ENCODE assay signal across 7 cellular contexts in genomic region chr19:55606471-55606787, GRCh38. TPM values are rescaled to one million over a fixed set of nuclear protein-coding genes. Genes with fewer than 3 reads are reported as not detected.
DNase-seq lines count a peak whose midpoint lies in the region; ATAC-seq and TF ChIP-seq lines count a peak whose summit lies in the region.

No MANE protein-coding gene starts in this region.

- TF ChIP-seq CTCF in HL-60 (IDR thresholded peaks at IDR 0.05; ENCODE audit: insufficient read depth, low read length): no peak

- no peaks in the 10 kb centered on the region for H3K27me3 Mint-ChIP-seq in activated T-helper 2 cell treated with anti-CD3 and anti-CD28 coated beads, Interferon-gamma antibody, Interleukin-2, Interleukin-4, amounts not matched to agents 10 μg/mL and 5 μg/mL and 100 μg/mL, durations not matched to agents 14 hours and 24 hours and 36 hours (ENCODE audit: low read depth)
- H3K27me3 Mint-ChIP-seq in stimulated activated naive CD8-positive, alpha-beta T cell treated with anti-CD3 and anti-CD28 coated beads, Interleukin-15, amount 100 ng/mL, for 72 hours: no peaks in the 10 kb centered on the region

- DNase-seq in HL-60 (ENCODE audit: low read depth in 1 of 2, low spot score in 1 of 2) (no peak), GM03348 (ENCODE audit: low spot score) (no peak), NCI-H82 treated with DMSO at 0.1 percent for 48 hours (lab: John Stamatoyannopoulos, UW; ENCODE audit: unreplicated experiment) (no peak), NAMALWA (ENCODE audit: low spot score) (no peak)
- no peak for DNase-seq in activated T-helper 2 cell treated with anti-CD3 and anti-CD28 coated beads, Interferon-gamma antibody, Interleukin-2, Interleukin-4, amounts not matched to agents 10 μg/mL and 5 μg/mL and 100 μg/mL, durations not matched to agents 14 hours and 24 hours and 36 hours (ENCODE audit: low spot score)
- no peak for DNase-seq in stimulated activated naive CD8-positive, alpha-beta T cell treated with anti-CD3 and anti-CD28 coated beads, Interleukin-15, amount 100 ng/mL, for 72 hours

- H3K27ac ChIP-seq in HL-60 (replicated peaks) (peak overlapping the region; percentile 87), iPS-18a (ENCODE audit: low read length) (no peak overlapping the region)

- H3K4me3 ChIP-seq in HL-60 (replicated peaks; ENCODE audit: insufficient read depth, low read length) (peak overlapping the region; percentile 88), iPS-18a (ENCODE audit: low read length) (peak overlapping the region; percentile 73)

- H3K4me1 Mint-ChIP-seq in activated T-helper 2 cell treated with anti-CD3 and anti-CD28 coated beads, Interferon-gamma antibody, Interleukin-2, Interleukin-4, amounts not matched to agents 10 μg/mL and 5 μg/mL and 100 μg/mL, durations not matched to agents 14 hours and 24 hours and 36 hours (ENCODE audit: low read depth): peaks cover 28% of the 10 kb centered on the region
- peaks cover 70% of the 10 kb centered on the region for H3K4me1 Mint-ChIP-seq in stimulated activated naive CD8-positive, alpha-beta T cell treated with anti-CD3 and anti-CD28 coated beads, Interleukin-15, amount 100 ng/mL, for 72 hours

- H3K27me3 ChIP-seq in HL-60 (ENCODE audit: insufficient read depth, poor library complexity, severe bottlenecking): no peaks in the 10 kb centered on the region
- H3K27me3 ChIP-seq in iPS-18a (ENCODE audit: control insufficient read depth, insufficient read depth, low read length): no peaks in the 10 kb centered on the region

- H3K36me3 Mint-ChIP-seq in activated T-helper 2 cell treated with anti-CD3 and anti-CD28 coated beads, Interferon-gamma antibody, Interleukin-2, Interleukin-4, amounts not matched to agents 10 μg/mL and 5 μg/mL and 100 μg/mL, durations not matched to agents 14 hours and 24 hours and 36 hours (ENCODE audit: low read depth): peaks cover 29% of the 10 kb centered on the region

- intact Hi-C loops in activated T-helper 2 cell treated with anti-CD3 and anti-CD28 coated beads, Interferon-gamma antibody, Interleukin-2, Interleukin-4, amounts not matched to agents 10 μg/mL and 5 μg/mL and 100 μg/mL, durations not matched to agents 14 hours and 24 hours and 36 hours (cut with micrococcal nuclease): loop anchor here (1.0 to 10.0 kb wide), 2 partner anchors 89 to 222 kb away; partner anchors contain the start of genes RPL28 and TMEM238

- H3K27ac Mint-ChIP-seq in activated T-helper 2 cell treated with anti-CD3 and anti-CD28 coated beads, Interferon-gamma antibody, Interleukin-2, Interleukin-4, amounts not matched to agents 10 μg/mL and 5 μg/mL and 100 μg/mL, durations not matched to agents 14 hours and 24 hours and 36 hours: peak overlapping the region; percentile 92
- H3K27ac Mint-ChIP-seq in stimulated activated naive CD8-positive, alpha-beta T cell treated with anti-CD3 and anti-CD28 coated beads, Interleukin-15, amount 100 ng/mL, for 72 hours: peak overlapping the region in 1 of 2 donors; percentile 95

- no peaks in the 10 kb centered on the region for H3K9me3 ChIP-seq in iPS-18a (ENCODE audit: control insufficient read depth, low read depth, low read length)

- peaks cover 7% of the 10 kb centered on the region for H3K36me3 ChIP-seq in iPS-18a (ENCODE audit: control insufficient read depth, low read depth, low read length)

- H3K4me1 ChIP-seq in iPS-18a (ENCODE audit: control insufficient read depth, low read depth, low read length): peaks cover 9% of the 10 kb centered on the region

- H3K9me3 Mint-ChIP-seq in activated T-helper 2 cell treated with anti-CD3 and anti-CD28 coated beads, Interferon-gamma antibody, Interleukin-2, Interleukin-4, amounts not matched to agents 10 μg/mL and 5 μg/mL and 100 μg/mL, durations not matched to agents 14 hours and 24 hours and 36 hours: no peaks in the 10 kb centered on the region
- H3K9me3 Mint-ChIP-seq in stimulated activated naive CD8-positive, alpha-beta T cell treated with anti-CD3 and anti-CD28 coated beads, Interleukin-15, amount 100 ng/mL, for 72 hours: no peaks in the 10 kb centered on the region

- H3K4me3 Mint-ChIP-seq in activated T-helper 2 cell treated with anti-CD3 and anti-CD28 coated beads, Interferon-gamma antibody, Interleukin-2, Interleukin-4, amounts not matched to agents 10 μg/mL and 5 μg/mL and 100 μg/mL, durations not matched to agents 14 hours and 24 hours and 36 hours (ENCODE audit: low read depth): peak overlapping the region; percentile 95
- H3K4me3 Mint-ChIP-seq in stimulated activated naive CD8-positive, alpha-beta T cell treated with anti-CD3 and anti-CD28 coated beads, Interleukin-15, amount 100 ng/mL, for 72 hours: peak overlapping the region; percentile 95 to 98

- no peak for ATAC-seq in stimulated activated naive CD8-positive, alpha-beta T cell treated with anti-CD3 and anti-CD28 coated beads, Interleukin-15, amount 100 ng/mL, for 72 hours

- H3K9ac ChIP-seq in iPS-18a (ENCODE audit: low read length): no peak overlapping the region

RNA-seq across cellular contexts. Expression of gene ZNF865, which starts 1.0 kb away (rescaled TPM):
- total RNA-seq in activated T-helper 2 cell treated with anti-CD3 and anti-CD28 coated beads, Interferon-gamma antibody, Interleukin-2, Interleukin-4, amounts not matched to agents 10 μg/mL and 5 μg/mL and 100 μg/mL, durations not matched to agents 14 hours and 24 hours and 36 hours: 13.5 and 13.6 TPM in 2 replicates

RNA-seq across cellular contexts. Expression of gene ZNF524, which starts 6.3 kb away (rescaled TPM):
- total RNA-seq in activated T-helper 2 cell treated with anti-CD3 and anti-CD28 coated beads, Interferon-gamma antibody, Interleukin-2, Interleukin-4, amounts not matched to agents 10 μg/mL and 5 μg/mL and 100 μg/mL, durations not matched to agents 14 hours and 24 hours and 36 hours: 18.4 and 19.7 TPM in 2 replicates

RNA-seq across cellular contexts. Expression of gene FIZ1, which starts 7.1 kb away (rescaled TPM):
- total RNA-seq in activated T-helper 2 cell treated with anti-CD3 and anti-CD28 coated beads, Interferon-gamma antibody, Interleukin-2, Interleukin-4, amounts not matched to agents 10 μg/mL and 5 μg/mL and 100 μg/mL, durations not matched to agents 14 hours and 24 hours and 36 hours: 18.2 and 18.9 TPM in 2 replicates

RNA-seq across cellular contexts. Expression of gene ZNF784, which starts 17.9 kb away (rescaled TPM):
- 4.3 and 4.9 TPM in 2 replicates for total RNA-seq in activated T-helper 2 cell treated with anti-CD3 and anti-CD28 coated beads, Interferon-gamma antibody, Interleukin-2, Interleukin-4, amounts not matched to agents 10 μg/mL and 5 μg/mL and 100 μg/mL, durations not matched to agents 14 hours and 24 hours and 36 hours

RNA-seq across cellular contexts. Expression of gene ZNF579, which starts 25.8 kb away (rescaled TPM):
- 8.2 and 10.7 TPM in 2 replicates for total RNA-seq in activated T-helper 2 cell treated with anti-CD3 and anti-CD28 coated beads, Interferon-gamma antibody, Interleukin-2, Interleukin-4, amounts not matched to agents 10 μg/mL and 5 μg/mL and 100 μg/mL, durations not matched to agents 14 hours and 24 hours and 36 hours
